In the genomic region with DNA sequence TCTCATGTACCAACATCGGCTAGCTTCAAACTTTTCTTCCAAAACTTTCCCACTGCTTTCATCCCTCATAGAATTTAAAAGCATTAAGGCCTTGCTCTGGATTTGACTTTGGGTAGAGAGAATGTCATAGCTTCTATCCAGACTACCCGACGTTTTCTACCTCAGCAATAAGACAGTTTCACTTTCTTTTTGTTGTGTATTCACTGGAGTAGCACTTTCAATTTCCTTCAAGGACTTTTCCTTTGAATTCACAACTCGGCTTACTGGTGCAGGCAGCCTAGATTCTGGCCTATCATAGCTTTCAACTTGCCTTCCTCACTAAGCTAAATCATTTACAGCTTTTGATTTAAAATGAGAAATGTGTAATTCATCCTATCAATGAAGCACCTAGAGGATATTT, we compare ENCODE assay signal across 9 cellular contexts.
A peak's percentile ranks its signal among the peaks of the same experiment; 100 is the strongest.
DNase-seq lines count a peak whose midpoint lies in the region; ATAC-seq lines count a peak whose summit lies in the region.
"Had no signal": no experiment of that assay in that cellular context is flagged by ENCODE, and none has a peak within 500 bp of the region (broad histone marks: within the 10 kb centered on the region; RNA-seq: fewer than 3 reads in every experiment).

No MANE protein-coding gene starts in this region.

- peaks cover 3 to 12% (median 6%) of the 10 kb centered on the region in 3 donors for H3K4me1 Mint-ChIP-seq in CD8-positive, alpha-beta memory T cell

- CTCF ChIA-PET in CD8-positive, alpha-beta memory T cell (lab: Charles Lee), result no interaction called here

- ATAC-seq in HG03064 (IDR thresholded peaks at IDR 0.05; ENCODE audit: low read depth, unreplicated experiment) (peak; percentile 70), HG03520 (IDR thresholded peaks at IDR 0.05; ENCODE audit: unreplicated experiment) (no peak)
- ATAC-seq: HCT116 had no signal

- peaks cover 0 to 15% (median 0%) of the 10 kb centered on the region in 5 donors for H3K9me3 Mint-ChIP-seq in CD8-positive, alpha-beta memory T cell

- intact Hi-C loops in posterior vena cava (cut with DNase I), result no loop called here

- H3K36me3 Mint-ChIP-seq in CD8-positive, alpha-beta memory T cell, result no peaks in the 10 kb centered on the region

- H3K27me3 ChIP-seq in CD8-positive, alpha-beta memory T cell (ENCODE audit: insufficient read depth, low read length, poor library complexity, severe bottlenecking), result no peaks in the 10 kb centered on the region
- H3K27me3 ChIP-seq in muscle layer of duodenum (ENCODE audit: low read depth, low read length), result no peaks in the 10 kb centered on the region

- peak overlapping the region; percentile 69 to 85 (median 79) for H3K4me3 Mint-ChIP-seq in CD8-positive, alpha-beta memory T cell

- peak overlapping the region; percentile 53 for H3K4me3 ChIP-seq in CD8-positive, alpha-beta memory T cell (ENCODE audit: low read length)
- H3K4me3 ChIP-seq in muscle layer of duodenum (ENCODE audit: low read depth in 1 of 2, low read length in 2 of 2), result peak overlapping the region; percentile 39 to 54

- no peaks in the 10 kb centered on the region for H3K36me3 ChIP-seq in CD8-positive, alpha-beta memory T cell (ENCODE audit: insufficient read depth, low read length)
- H3K36me3 ChIP-seq in muscle layer of duodenum (ENCODE audit: control insufficient read depth in 1 of 2, insufficient read depth in 2 of 2, low read length in 2 of 2), result no peaks in the 10 kb centered on the region

- no peaks in the 10 kb centered on the region for H3K27me3 Mint-ChIP-seq in CD8-positive, alpha-beta memory T cell

- POLR2A ChIA-PET in CD8-positive, alpha-beta memory T cell (lab: Charles Lee), result no interaction called here

- peak overlapping the region in 5 of 8 donors; percentile 17 to 72 (median 38) for H3K27ac Mint-ChIP-seq in CD8-positive, alpha-beta memory T cell

- H3K9me3 ChIP-seq in CD8-positive, alpha-beta memory T cell (ENCODE audit: low read length), result no peaks in the 10 kb centered on the region
- H3K9me3 ChIP-seq in muscle layer of duodenum (ENCODE audit: control insufficient read depth in 1 of 2, low read length in 2 of 2), result no peaks in the 10 kb centered on the region

- H3K27ac ChIP-seq in CD8-positive, alpha-beta memory T cell (ENCODE audit: low read depth, low read length), result no peak overlapping the region
- peak overlapping the region; percentile 19 for H3K27ac ChIP-seq in muscle layer of duodenum (ENCODE audit: low read length)

- DNase-seq in CD8-positive, alpha-beta memory T cell, result no peak
- DNase-seq in amniotic epithelial cell (ENCODE audit: low read depth) (peak; percentile 68), SHP77 treated with DMSO at 0.1 percent for 48 hours (lab: John Stamatoyannopoulos, UW) (no peak), posterior vena cava (ENCODE audit: low spot score) (no peak), NCI-H748 treated with DMSO at 0.1 percent for 48 hours (lab: John Stamatoyannopoulos, UW) (no peak)

- no peaks in the 10 kb centered on the region for H3K4me1 ChIP-seq in CD8-positive, alpha-beta memory T cell (ENCODE audit: insufficient read depth, low read length)
- H3K4me1 ChIP-seq in muscle layer of duodenum (ENCODE audit: control insufficient read depth in 1 of 2, insufficient read depth in 2 of 2, low read length in 2 of 2), result no peaks in the 10 kb centered on the region
